12 cellular contexts compared by ENCODE assay signal in genomic region chr9:12794024-12794799, GRCh38. TPM values are rescaled to one million over a fixed set of nuclear protein-coding genes. Genes with fewer than 3 reads are reported as not detected.
DNase-seq lines count a peak whose midpoint lies in the region; ATAC-seq, FAIRE-seq and TF ChIP-seq lines count a peak whose summit lies in the region.
"Had no signal": no experiment of that assay in that cellular context is flagged by ENCODE, and none has a peak within 500 bp of the region (broad histone marks: within the 10 kb centered on the region; RNA-seq: fewer than 3 reads in every experiment).

No MANE protein-coding gene starts in this region.

- in situ Hi-C loops in GM23248 (cut with MboI) = no loop called here

- H3K27me3 ChIP-seq in GM23248 (replicated peaks; ENCODE audit: insufficient read depth) (no peaks in the 10 kb centered on the region), body of pancreas (no peaks in the 10 kb centered on the region), pancreas (no peaks in the 10 kb centered on the region)
- H3K27me3 ChIP-seq: foreskin keratinocyte had no signal

- TF ChIP-seq CTCF in body of pancreas (IDR thresholded peaks at IDR 0.05) (no peak), pancreas (IDR thresholded peaks at IDR 0.05) (no peak)

- H3F3A ChIP-seq in GM23248 (ENCODE audit: insufficient read depth) = peaks cover 31% of the 10 kb centered on the region; the same call in 1 of the 2 replicates

- 45 to 49% methylated on average over 3 of the region's 3 CpGs for WGBS in GM23248 (ENCODE audit: low coverage in 1 of 2, low lambda C conversion rate in 2 of 2, missing lambda C conversion rate in 2 of 2), 2 experiments
- 11% methylated on average over 3 of the region's 3 CpGs for WGBS in body of pancreas, 2 donors
- 10 to 14% methylated on average over 3 of the region's 3 CpGs for WGBS in pancreas, 2 donors

- peaks cover 48% of the 10 kb centered on the region for H3K4me1 ChIP-seq in GM23248 (ENCODE audit: insufficient read depth)
- peaks cover 27% of the 10 kb centered on the region for H3K4me1 ChIP-seq in body of pancreas
- peaks cover 0 to 34% (median 17%) of the 10 kb centered on the region in 3 donors for H3K4me1 ChIP-seq in pancreas

- ATAC-seq in body of pancreas = peak; percentile 13
- ATAC-seq in pancreas = peak; percentile 31 to 61 (median 53)
- ATAC-seq: activated CD4-positive, CD25-positive, alpha-beta regulatory T cell treated with anti-CD3 and anti-CD28 coated beads, Interleukin-2, amount 50 U/mL, for 24 hours; foreskin keratinocyte had no signal

- no peak overlapping the region for H3K9ac ChIP-seq in GM23248

- H2AFZ ChIP-seq in GM23248 = no peak overlapping the region

- H3K27ac ChIP-seq in GM23248 (no peak overlapping the region), body of pancreas (peak overlapping the region in 3 of 4 donors; percentile 14 to 49 (median 20)), pancreas (peak overlapping the region in 1 of 4 donors; percentile 15)
- H3K27ac ChIP-seq: foreskin keratinocyte had no signal

- DNase-seq in GM23248 (peak; percentile 26), body of pancreas (no peak), frontal cortex (ENCODE audit: low spot score in 2 of 2) (no peak), pancreas (no peak), OCI-M1 (lab: John Stamatoyannopoulos, UW) (no peak), SKM-1 treated with dmso at 0.1 percent for 144 hours (lab: John Stamatoyannopoulos, UW; ENCODE audit: unreplicated experiment) (no peak), cerebellar nuclear complex (lab: John Stamatoyannopoulos, UW) (no peak), ureter (ENCODE audit: low spot score) (no peak)
- DNase-seq: C1 segment of cervical spinal cord, foreskin keratinocyte had no signal

- H4K20me1 ChIP-seq in GM23248 (ENCODE audit: insufficient read depth) = no peaks in the 10 kb centered on the region

- H3K36me3 ChIP-seq in GM23248 (ENCODE audit: low read depth) (0 out of 2 replicates have a peak, but pooled peaks cover 12% of the 10 kb centered on the region), body of pancreas (replicated peaks in 1 of 2; ENCODE audit: insufficient read depth in 1 of 2, low read depth in 2 of 2) (no peaks in the 10 kb centered on the region), pancreas (no peaks in the 10 kb centered on the region)

- H3K4me2 ChIP-seq in GM23248 (ENCODE audit: unreplicated experiment) = peak overlapping the region; percentile 11

- FAIRE-seq in frontal cortex (lab: Jason Lieb, UNC) (peak; percentile 44), pancreas (lab: Jason Lieb, UNC) (peak; percentile 37)
- FAIRE-seq: colon had no signal

- TF ChIP-seq POLR2A in body of pancreas (IDR thresholded peaks at IDR 0.05) = no peak

- H3K9me3 ChIP-seq in GM23248 (ENCODE audit: low read depth) = no peaks in the 10 kb centered on the region
- H3K9me3 ChIP-seq in body of pancreas = peaks cover 0 to 4% (median 0%) of the 10 kb centered on the region in 3 donors
- no peaks in the 10 kb centered on the region for H3K9me3 ChIP-seq in pancreas

- H3K4me3 ChIP-seq in GM23248 = no peak overlapping the region
- no peak overlapping the region for H3K4me3 ChIP-seq in body of pancreas
- H3K4me3 ChIP-seq in pancreas = no peak overlapping the region

- no peaks in the 10 kb centered on the region for H3K9me2 ChIP-seq in GM23248 (ENCODE audit: insufficient read depth)

- intact Hi-C loops in body of pancreas (cut with DNase I) = no loop called here
- intact Hi-C loops in pancreas (cut with DNase I) = no loop called here

- H3K79me2 ChIP-seq in GM23248 (ENCODE audit: insufficient read depth) = peaks cover 97% of the 10 kb centered on the region

RNA-seq across cellular contexts. Expression of gene LURAP1L, which starts 19.4 kb away (rescaled TPM):
- total RNA-seq in GM23248 (2014; rRNA removed; shearing (Covaris generic)) = 16.2 and 30.4 TPM in 2 replicates
- 25.5 and 26.8 TPM in 2 replicates for polyA plus RNA-seq in GM23248 (2016; fragmentation: Nextera tagmentation; extraction: Ambion mirVana)
- 10 to 100 TPM; 12.2 to 20.2 TPM for total RNA-seq in body of pancreas
- 1.6 TPM for total RNA-seq in frontal cortex
- 10 to 100 TPM in 5 of 6 donors, 1 to 10 TPM in 1; 6.5 to 21.1 (median 13.7) TPM for total RNA-seq in pancreas
- polyA plus RNA-seq in pancreas = 10 to 100 TPM; 10.9 to 11.3 TPM
- 6.6 TPM for total RNA-seq in ureter
